Comparison of ENCODE assay signal across 17 cellular contexts in genomic region chr10:49409755-49410154, GRCh38. TPM values are rescaled to one million over a fixed set of nuclear protein-coding genes. Genes with fewer than 3 reads are reported as not detected.
A peak's percentile ranks its signal among the peaks of the same experiment; 100 is the strongest.
DNase-seq lines count a peak whose midpoint lies in the region; ATAC-seq and TF ChIP-seq lines count a peak whose summit lies in the region.
"Had no signal": no experiment of that assay in that cellular context is flagged by ENCODE, and none has a peak within 500 bp of the region (broad histone marks: within the 10 kb centered on the region; RNA-seq: fewer than 3 reads in every experiment).

No MANE protein-coding gene starts in this region.

- BruUV-seq in HCT116 (replicated peaks; lab: Mats Ljungman, UMichigan): no TSS peak

- H3K4me2 ChIP-seq in GM23338 (no peak overlapping the region), HCT116 (ENCODE audit: low read length) (no peak overlapping the region)
- H3K4me2 ChIP-seq: A549 had no signal

- H3K27me3 ChIP-seq in GM23338 (ENCODE audit: insufficient read depth) (no peaks in the 10 kb centered on the region; the same call in 1 of the 2 replicates), HCT116 (ENCODE audit: insufficient read depth, low read length) (peaks cover 16% of the 10 kb centered on the region), ovary (no peaks in the 10 kb centered on the region)

- H3K4me3 Mint-ChIP-seq in GM23338: no peak overlapping the region
- H3K4me3 Mint-ChIP-seq: CD4-positive, alpha-beta memory T cell; IgD-negative memory B cell had no signal

- TF ChIP-seq POLR2A in HCT116 (IDR thresholded peaks at IDR 0.05; ENCODE audit: borderline replicate concordance, extremely low read depth, insufficient read depth, insufficient read length): no peak
- TF ChIP-seq POLR2A in ovary (IDR thresholded peaks at IDR 0.05): no peak

- TF ChIP-seq EP300 in ovary (IDR thresholded peaks at IDR 0.05): no peak

- ATAC-seq in GM23338 (peak; percentile 12; the same call in 2 of the 3 replicates), HCT116 (peak; percentile 33; the same call in 1 of the 2 replicates)
- ATAC-seq: A549 had no signal

- H3F3A ChIP-seq in GM23338 (replicated peaks; ENCODE audit: low read depth): no peaks in the 10 kb centered on the region

- H4K20me1 ChIP-seq in GM23338 (replicated peaks; ENCODE audit: insufficient read depth) (no peaks in the 10 kb centered on the region), HCT116 (ENCODE audit: insufficient read depth) (no peaks in the 10 kb centered on the region)

- no peak overlapping the region for H3K9ac ChIP-seq in HCT116 (ENCODE audit: low read length)

- peaks cover 12% of the 10 kb centered on the region for H3K27me3 Mint-ChIP-seq in GM23338 (ENCODE audit: insufficient read depth, low read depth, poor library complexity)

- CTCF ChIA-PET in HCT116 (lab: Charles Lee): interaction anchor here (2.7 to 6.8 kb wide), 2 partner anchors 9 to 102 kb away, joined by 25 to 123 read pairs; no protein-coding TSS in a partner anchor

- no peaks in the 10 kb centered on the region for H3K9me2 ChIP-seq in GM23338 (ENCODE audit: insufficient read depth)
- no peaks in the 10 kb centered on the region for H3K9me2 ChIP-seq in HCT116 (ENCODE audit: insufficient read depth)

- peaks cover 7% of the 10 kb centered on the region for H3K4me1 ChIP-seq in GM23338 (ENCODE audit: insufficient read depth)
- no peaks in the 10 kb centered on the region for H3K4me1 ChIP-seq in HCT116 (ENCODE audit: control insufficient read depth in 1 of 2, insufficient read depth in 2 of 2, low read length in 2 of 2)
- H3K4me1 ChIP-seq in ovary (ENCODE audit: insufficient read depth): no peaks in the 10 kb centered on the region
- H3K4me1 ChIP-seq: A549, BE2C had no signal

- 63 to 77% (median 71%) methylated on average over 4 of the region's 4 CpGs for WGBS in ovary, 3 donors

- TF ChIP-seq RAD21 in HCT116 (IDR thresholded peaks at IDR 0.05; ENCODE audit: low read depth): no peak

- no peaks in the 10 kb centered on the region for H3K79me2 ChIP-seq in GM23338 (replicated peaks; ENCODE audit: insufficient read depth)
- H3K79me2 ChIP-seq in HCT116 (ENCODE audit: insufficient read depth, low read length): no peaks in the 10 kb centered on the region

- H3K9me3 Mint-ChIP-seq in GM23338: no peaks in the 10 kb centered on the region
- H3K9me3 Mint-ChIP-seq: IgD-negative memory B cell had no signal

- H2AFZ ChIP-seq in GM23338: no peak overlapping the region
- no peak overlapping the region for H2AFZ ChIP-seq in HCT116 (ENCODE audit: low read depth, low read length, poor library complexity, severe bottlenecking)

- H3K36me3 Mint-ChIP-seq in GM23338 (ENCODE audit: low read depth): no peaks in the 10 kb centered on the region
- H3K36me3 Mint-ChIP-seq: CD4-positive, alpha-beta memory T cell; IgD-negative memory B cell had no signal

- H3K9me3 ChIP-seq in HCT116 (ENCODE audit: control insufficient read depth in 1 of 2, insufficient read depth in 1 of 2, low read depth in 1 of 2, low read length in 2 of 2) (no peaks in the 10 kb centered on the region), ovary (no peaks in the 10 kb centered on the region)
- H3K9me3 ChIP-seq: A549, BE2C had no signal

- H3K4me1 Mint-ChIP-seq in GM23338: peaks cover 27% of the 10 kb centered on the region

- TF ChIP-seq CTCF in GM23338 (conservative IDR thresholded peaks at IDR 0.05; ENCODE audit: low read depth in 2 of 2) (peak in 1 of 2 experiments; percentile 34; a peak in 2 of 4 replicates), HCT116 (IDR thresholded peaks at IDR 0.05 in 2 of 3, conservative IDR thresholded peaks at IDR 0.05 in 1 of 3; ENCODE audit: borderline replicate concordance in 1 of 3, insufficient read depth in 1 of 3, low read depth in 2 of 3, low read length in 2 of 3) (no peak), VCaP (conservative IDR thresholded peaks at IDR 0.05) (no peak), epithelial cell of esophagus (IDR thresholded peaks at IDR 0.05; ENCODE audit: insufficient read depth, low read depth, low read length, missing control alignments) (peak; percentile 5), ovary (IDR thresholded peaks at IDR 0.05) (no peak)

- RAD21 ChIA-PET in HCT116 (lab: Charles Lee; ENCODE audit: low non-redundant PET in 1 of 2, low total read pairs in 2 of 2, uncharacterized antibody in 2 of 2, unreplicated experiment in 2 of 2): interaction anchor here in 1 of 2 experiments (1.4 kb wide), 1 partner anchor 102 kb away, joined by 4 read pairs; no protein-coding TSS in a partner anchor

- H3K4me3 ChIP-seq in GM23338 (no peak overlapping the region), HCT116 (replicated peaks in 1 of 2; ENCODE audit: low read depth in 1 of 2, low read length in 2 of 2) (no peak overlapping the region), epithelial cell of esophagus (ENCODE audit: low read length) (no peak overlapping the region), ovary (no peak overlapping the region)
- H3K4me3 ChIP-seq: A549 had no signal

- no peak overlapping the region for H3K27ac Mint-ChIP-seq in GM23338
- H3K27ac Mint-ChIP-seq: CD4-positive, alpha-beta memory T cell; IgD-negative memory B cell had no signal

- no peaks in the 10 kb centered on the region for H3K36me3 ChIP-seq in GM23338 (ENCODE audit: insufficient read depth)
- no peaks in the 10 kb centered on the region for H3K36me3 ChIP-seq in HCT116 (ENCODE audit: control insufficient read depth in 1 of 2, insufficient read depth in 2 of 2, low read length in 2 of 2)
- H3K36me3 ChIP-seq in ovary: no peaks in the 10 kb centered on the region
- H3K36me3 ChIP-seq: BE2C had no signal

- H3K27ac ChIP-seq in GM23338 (ENCODE audit: low read depth) (no peak overlapping the region), HCT116 (ENCODE audit: low read depth, low read length) (no peak overlapping the region), VCaP (peak overlapping the region; percentile 61), ovary (no peak overlapping the region)
- H3K27ac ChIP-seq: A549, C4-2B had no signal

- intact Hi-C loops in HCT116 (cut with micrococcal nuclease): loop anchor here (10.0 kb wide), 1 partner anchor 755 kb away; no protein-coding TSS in a partner anchor
- intact Hi-C loops in ovary (cut with DNase I): no loop called here

- POLR2A ChIA-PET in HCT116 (lab: Charles Lee): no interaction called here

- DNase-seq in GM23338 (ENCODE audit: low spot score) (no peak), HCT116 (ENCODE audit: low read depth, low spot score) (no peak), epithelial cell of esophagus (ENCODE audit: low read depth) (no peak), SKM-1 (lab: John Stamatoyannopoulos, UW; ENCODE audit: unreplicated experiment) (no peak), SIG-M5 treated with dmso at 0.1 percent for 504 hours (lab: John Stamatoyannopoulos, UW; ENCODE audit: unreplicated experiment) (no peak), ovary (no peak)
- no peak for DNase-seq in activated CD4-positive, CD25-positive, alpha-beta regulatory T cell treated with anti-CD3 and anti-CD28 coated beads, Interleukin-2, amount 50 U/mL, for 72 hours
- DNase-seq: BE2C; CD4-positive, alpha-beta memory T cell; DND-41; GDM1 had no signal

TF ChIP-seq in GM23338, 12 proteins besides CTCF, POLR2A, EP300 and RAD21 (continues in another document):
- TF ChIP-seq EZH2phosphoT487 (IDR thresholded peaks at IDR 0.05; ENCODE audit: unreplicated experiment): no peak

TF ChIP-seq in HCT116, 20 proteins besides CTCF, POLR2A, EP300 and RAD21:
- TF ChIP-seq CBX3 (IDR thresholded peaks at IDR 0.05; ENCODE audit: low read depth) (no peak), TCF7L2 (IDR thresholded peaks at IDR 0.05; ENCODE audit: borderline replicate concordance, extremely low read depth, insufficient read depth, insufficient read length) (no peak), EGR1 (IDR thresholded peaks at IDR 0.05; ENCODE audit: low read depth) (no peak), CEBPB (IDR thresholded peaks at IDR 0.05; ENCODE audit: low read depth) (no peak), POLR2AphosphoS5 (IDR thresholded peaks at IDR 0.05; ENCODE audit: low read depth, low read length) (no peak), YY1 (IDR thresholded peaks at IDR 0.05; ENCODE audit: extremely low read depth, insufficient replicate concordance, low read depth, low read length) (no peak), ZBTB33 (IDR thresholded peaks at IDR 0.05; ENCODE audit: extremely low read depth, insufficient replicate concordance, low read length) (no peak), SP1 (IDR thresholded peaks at IDR 0.05; ENCODE audit: low read depth) (no peak), FOSL1 (IDR thresholded peaks at IDR 0.05; ENCODE audit: low read depth) (no peak), ELF1 (IDR thresholded peaks at IDR 0.05; ENCODE audit: borderline replicate concordance, low read depth) (no peak), SRF (IDR thresholded peaks at IDR 0.05; ENCODE audit: low read depth) (no peak), ATF3 (IDR thresholded peaks at IDR 0.05) (no peak)

RNA-seq across cellular contexts. Expression of gene DRGX, which starts 13.9 kb away (rescaled TPM):
- not detected in 2 replicates for total RNA-seq in GM23338 (2014; rRNA removed; shearing (Covaris generic))
- polyA plus RNA-seq in GM23338 (2016; fragmentation: Nextera tagmentation; extraction: Ambion mirVana): not detected in 2 replicates
- not detected for total RNA-seq in HCT116 (2021; ENCODE audit: unreplicated experiment)
- polyA plus RNA-seq in HCT116 (2012): not detected in 2 replicates
- not detected for total RNA-seq in ovary
- polyA plus RNA-seq in ovary: not detected
- total RNA-seq: CD4-positive, alpha-beta memory T cell; HT1080 had no signal
- polyA plus RNA-seq: A549; AG04450; CD4-positive, alpha-beta memory T cell; IgD-negative memory B cell had no signal
